In the genomic region with DNA sequence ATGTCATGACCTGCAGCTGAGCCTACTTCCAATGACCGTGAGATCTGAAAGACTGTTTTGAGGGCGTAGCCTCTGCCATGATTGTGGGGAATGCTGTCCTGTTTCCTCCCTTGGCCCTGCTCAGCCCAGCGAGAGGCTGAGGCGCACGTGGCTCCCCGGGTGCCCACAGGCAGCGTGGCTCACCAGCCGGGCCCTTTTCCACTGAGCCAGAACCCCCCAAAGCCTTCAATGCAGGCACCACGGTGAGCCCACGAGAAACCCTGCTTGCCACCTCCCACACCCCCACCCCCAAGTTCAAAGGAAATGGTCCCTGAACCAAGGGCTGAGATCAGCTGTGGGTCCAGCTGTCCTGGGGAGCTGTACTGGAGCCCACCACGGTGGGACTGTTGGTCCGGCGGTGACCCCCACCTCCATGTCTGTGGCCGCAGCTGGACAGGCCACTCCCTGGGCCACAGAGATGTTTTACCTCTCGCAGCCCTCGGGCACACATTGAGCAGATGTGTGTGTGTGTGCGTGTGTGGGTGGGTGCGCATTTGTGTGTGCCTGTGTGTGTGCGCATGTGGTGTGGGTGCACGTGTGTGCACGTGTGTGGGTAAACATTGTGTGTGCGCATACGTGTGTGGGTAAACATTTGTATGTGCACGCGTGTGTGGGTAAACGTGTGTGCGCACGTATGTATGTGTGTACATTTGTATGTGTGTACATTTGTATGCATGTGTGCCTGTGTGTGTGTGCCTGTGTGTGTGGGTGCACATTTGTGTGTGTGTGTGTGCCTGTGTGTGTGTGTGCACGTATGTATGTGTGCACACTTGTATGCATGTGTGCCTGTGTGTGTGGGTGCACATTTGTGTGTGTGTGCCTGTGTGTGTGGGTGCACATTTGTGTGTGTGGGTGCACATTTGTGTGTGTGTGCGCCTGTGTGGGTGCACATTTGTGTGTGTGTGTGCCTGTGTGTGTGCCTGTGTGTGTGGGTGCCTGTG, we compare ENCODE assay signal across 17 cellular contexts.
"Had no signal": no experiment of that assay in that cellular context is flagged by ENCODE, and none has a peak within 500 bp of the region (broad histone marks: within the 10 kb centered on the region; RNA-seq: fewer than 3 reads in every experiment).

No MANE protein-coding gene starts in this region.

- H3K27ac Mint-ChIP-seq: activated CD4-positive, alpha-beta T cell treated with anti-CD3 and anti-CD28 coated beads for 36 hours; activated CD8-positive, alpha-beta T cell treated with anti-CD3 and anti-CD28 coated beads, Interleukin-2, amount 10 ng/mL, durations not matched to agents 7 days and 5 days; stimulated activated naive CD8-positive, alpha-beta T cell treated with anti-CD3 and anti-CD28 coated beads, Interleukin-15, Interleukin-2, amounts not matched to agents 100 ng/mL and 50 ng/mL, for 24 hours; type B pancreatic cell had no signal

- ATAC-seq: activated CD4-positive, alpha-beta T cell treated with anti-CD3 and anti-CD28 coated beads for 36 hours; activated CD8-positive, alpha-beta T cell treated with anti-CD3 and anti-CD28 coated beads, Interleukin-2, amount 10 ng/mL, durations not matched to agents 7 days and 5 days had no signal

- H3K9me3 ChIP-seq: suprapubic skin had no signal

- H3K4me3 ChIP-seq: suprapubic skin had no signal

- DNase-seq: activated CD4-positive, alpha-beta T cell treated with anti-CD3 and anti-CD28 coated beads for 36 hours; activated CD8-positive, alpha-beta T cell treated with anti-CD3 and anti-CD28 coated beads, Interleukin-2, amount 10 ng/mL, durations not matched to agents 7 days and 5 days; activated naive CD4-positive, alpha-beta T cell treated with Interleukin-2 at 50 U/mL for 16 hours; activated T-cell treated with anti-CD3 and anti-CD28 coated beads for 4 hours; anterior cingulate cortex; brain microvascular endothelial cell; cortex of kidney; effector CD8-positive, alpha-beta T cell; foreskin fibroblast; retina; stimulated activated CD4-positive, alpha-beta T cell treated with anti-CD3 and anti-CD28 coated beads, Interleukin-4, amount 100 ng/mL, for 24 hours; T1000 had no signal

- H3K79me2 ChIP-seq: parathyroid adenoma had no signal

- H3K9me3 Mint-ChIP-seq: stimulated activated naive CD8-positive, alpha-beta T cell treated with anti-CD3 and anti-CD28 coated beads, Interleukin-15, Interleukin-2, amounts not matched to agents 100 ng/mL and 50 ng/mL, for 24 hours; type B pancreatic cell had no signal

- H3K4me3 Mint-ChIP-seq: activated CD4-positive, alpha-beta T cell treated with anti-CD3 and anti-CD28 coated beads for 36 hours; activated CD8-positive, alpha-beta T cell treated with anti-CD3 and anti-CD28 coated beads, Interleukin-2, amount 10 ng/mL, durations not matched to agents 7 days and 5 days; stimulated activated naive CD8-positive, alpha-beta T cell treated with anti-CD3 and anti-CD28 coated beads, Interleukin-15, Interleukin-2, amounts not matched to agents 100 ng/mL and 50 ng/mL, for 24 hours; type B pancreatic cell had no signal

- H3K27me3 ChIP-seq: brain microvascular endothelial cell, suprapubic skin had no signal

- H3K27ac ChIP-seq: brain microvascular endothelial cell, parathyroid adenoma, suprapubic skin, VCaP had no signal

- H2AFZ ChIP-seq: parathyroid adenoma had no signal

- H3K9ac ChIP-seq: parathyroid adenoma had no signal
